In the genomic region with DNA sequence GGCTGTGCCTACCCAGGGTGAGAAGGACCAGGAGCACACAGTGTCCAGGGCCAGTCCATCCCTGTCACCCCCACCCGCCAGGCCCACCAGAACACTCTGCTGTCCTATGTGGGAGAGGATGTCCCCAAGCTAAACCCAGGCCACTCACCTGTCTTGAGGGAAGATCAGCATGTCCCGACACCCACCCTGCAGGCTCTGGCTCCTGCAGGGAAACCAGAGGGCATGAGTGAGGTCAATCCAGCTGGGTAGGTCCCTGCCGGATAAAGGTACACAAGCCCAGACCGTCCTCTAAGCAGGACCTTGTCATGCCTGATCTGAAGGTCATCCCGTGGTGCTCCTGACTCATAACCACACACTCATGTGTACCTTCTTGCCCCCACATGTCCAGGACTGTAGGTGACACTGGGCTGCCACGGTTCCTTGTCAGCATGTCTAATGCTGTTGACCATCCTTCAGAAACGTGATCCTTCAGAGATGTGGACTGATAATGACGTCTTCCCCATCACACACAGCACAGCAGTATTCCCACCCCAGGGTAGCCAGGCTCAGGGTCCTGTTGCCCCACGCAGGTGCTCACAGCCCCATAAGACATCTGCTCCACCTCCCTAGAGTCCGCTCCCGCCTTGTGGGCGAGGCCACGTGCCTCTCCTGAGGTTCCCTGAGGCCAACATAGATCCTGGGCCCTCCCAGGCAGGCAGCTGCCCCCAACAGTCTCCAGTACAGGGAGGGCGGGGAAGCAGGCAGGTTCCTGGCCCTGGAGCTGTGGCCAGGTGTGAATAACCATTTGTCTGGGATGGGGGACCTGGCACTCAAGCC, we compare ENCODE assay signal across 1 cellular context.
TF ChIP-seq lines count a peak whose summit lies in the region.

No MANE protein-coding gene starts in this region.

TF ChIP-seq in K562, 482 proteins besides CTCF, POLR2A, EP300 and RAD21 (continued from another document):
- TF ChIP-seq NRF1 (conservative IDR thresholded peaks at IDR 0.05 in 1 of 2, IDR thresholded peaks at IDR 0.05 in 1 of 2) (no peak; a peak in 1 of 4 replicates), CCNT2 (IDR thresholded peaks at IDR 0.05; ENCODE audit: borderline replicate concordance, extremely low read depth, insufficient read length, low read depth, low read length) (no peak), MAX (CRISPR knock-in tag; IDR thresholded peaks at IDR 0.05) (no peak), TRIM28 (IDR thresholded peaks at IDR 0.05) (no peak), JUND (IDR thresholded peaks at IDR 0.05; ENCODE audit: borderline replicate concordance, low read depth, low read length) (peak; percentile 66; the same call in 1 of the 2 replicates), JUND (tag; IDR thresholded peaks at IDR 0.05; ENCODE audit: borderline replicate concordance, low read depth, low read length) (peak; percentile 61; the same call in 2 of the 3 replicates), RBBP5 (IDR thresholded peaks at IDR 0.05; ENCODE audit: borderline replicate concordance, insufficient read depth, low read length, poor library complexity, severe bottlenecking) (peak; percentile 58), C11orf30 (IDR thresholded peaks at IDR 0.05; ENCODE audit: low read depth) (no peak), SMAD4 (CRISPR knock-in tag; conservative IDR thresholded peaks at IDR 0.05) (no peak; the same call in none of the 2 replicates), KLF16 (IDR thresholded peaks at IDR 0.05) (no peak), PTTG1 (tag; IDR thresholded peaks at IDR 0.05; ENCODE audit: low read depth) (no peak), CEBPG (CRISPR knock-in tag; IDR thresholded peaks at IDR 0.05) (no peak), CEBPG (tag; conservative IDR thresholded peaks at IDR 0.05 in 1 of 2, IDR thresholded peaks at IDR 0.05 in 1 of 2) (no peak), MYC (IDR thresholded peaks at IDR 0.05; ENCODE audit: low read depth, low read length) (peak; percentile 76; the same call in 1 of the 2 replicates), MYC (CRISPR knock-in tag; IDR thresholded peaks at IDR 0.05; ENCODE audit: borderline replicate concordance, low read depth) (no peak; the same call in none of the 2 replicates), DIDO1 (tag; IDR thresholded peaks at IDR 0.05; ENCODE audit: low read depth) (0 out of 2 replicates have a peak, but pooled peaks have one; percentile 24), TBP (optimal IDR thresholded peaks at IDR 0.05; ENCODE audit: low read depth, low read length) (peak; percentile 16), CXXC5 (CRISPR knock-in tag; IDR thresholded peaks at IDR 0.05) (peak; percentile 67), GABPB2 (CRISPR knock-in tag; conservative IDR thresholded peaks at IDR 0.05) (peak; percentile 76; the same call in 1 of the 2 replicates), UBTF (IDR thresholded peaks at IDR 0.05; ENCODE audit: borderline replicate concordance in 1 of 2, low read depth in 2 of 2, low read length in 2 of 2) (0 out of 4 replicates have a peak, but pooled peaks of 1 of the 2 experiments have one; percentile 35)
- TF ChIP-seq, protein P1, sequence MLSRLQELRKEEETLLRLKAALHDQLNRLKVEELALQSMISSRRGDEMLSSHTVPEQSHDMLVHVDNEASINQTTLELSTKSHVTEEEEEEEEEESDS (CRISPR knock-in tag; IDR thresholded peaks at IDR 0.05): no peak
